In genomic region chr18:79644006-79644665, GRCh38 we compare ENCODE assay signal across 2 cellular contexts.
TF ChIP-seq lines count a peak whose summit lies in the region.

No MANE protein-coding gene starts in this region.

TF ChIP-seq in HEK293, 187 proteins besides CTCF, POLR2A, EP300 and RAD21 (continued from another document):
- TF ChIP-seq ZNF768 (tag by site-specific recombination; IDR thresholded peaks at IDR 0.05) (no peak), ZNF37A (tag by site-specific recombination; IDR thresholded peaks at IDR 0.05) (no peak), ZNF155 (tag by site-specific recombination; IDR thresholded peaks at IDR 0.05) (no peak)

TF ChIP-seq in GM12878, 131 proteins besides CTCF, POLR2A, EP300 and RAD21 (continued from another document and continues in another):
- TF ChIP-seq MLLT1 (IDR thresholded peaks at IDR 0.05) (0 out of 2 replicates have a peak, but pooled peaks have one; percentile 39), RFX5 (IDR thresholded peaks at IDR 0.05; ENCODE audit: low read depth, low read length) (no peak), WRNIP1 (IDR thresholded peaks at IDR 0.05; ENCODE audit: borderline replicate concordance, low read depth, low read length) (no peak), CHD2 (IDR thresholded peaks at IDR 0.05; ENCODE audit: borderline replicate concordance, low read depth, low read length) (peak; percentile 84), IRF5 (IDR thresholded peaks at IDR 0.05; ENCODE audit: borderline replicate concordance) (no peak), RELB (IDR thresholded peaks at IDR 0.05; ENCODE audit: low read depth) (no peak), ZNF384 (IDR thresholded peaks at IDR 0.05; ENCODE audit: borderline replicate concordance, low read depth, low read length) (no peak), CREM (IDR thresholded peaks at IDR 0.05; ENCODE audit: low read depth) (no peak), ATF3 (IDR thresholded peaks at IDR 0.05; ENCODE audit: borderline replicate concordance, extremely low read depth, low read depth, low read length) (no peak), SIN3A (IDR thresholded peaks at IDR 0.05; ENCODE audit: low read depth, low read length) (no peak), REST (IDR thresholded peaks at IDR 0.05; ENCODE audit: low read depth, low read length) (no peak), NFYA (IDR thresholded peaks at IDR 0.05; ENCODE audit: borderline replicate concordance, low read depth, low read length) (no peak), SMAD5 (IDR thresholded peaks at IDR 0.05; ENCODE audit: low read depth) (no peak), NR2C1 (IDR thresholded peaks at IDR 0.05) (peak; percentile 41; the same call in 1 of the 2 replicates), IKZF1 (conservative IDR thresholded peaks at IDR 0.05) (peak; percentile 24; the same call in 1 of the 2 replicates), USF1 (IDR thresholded peaks at IDR 0.05; ENCODE audit: borderline replicate concordance, extremely low read length, insufficient read depth, low read depth, low read length) (no peak), SMC3 (IDR thresholded peaks at IDR 0.05; ENCODE audit: borderline replicate concordance, low read length) (peak; percentile 98), HCFC1 (IDR thresholded peaks at IDR 0.05; ENCODE audit: low read length) (no peak), ATF7 (IDR thresholded peaks at IDR 0.05; ENCODE audit: low read depth) (no peak), ZBTB11 (CRISPR knock-in tag; IDR thresholded peaks at IDR 0.05) (no peak), DPF2 (IDR thresholded peaks at IDR 0.05) (no peak; the same call in 1 of the 2 replicates), SP1 (IDR thresholded peaks at IDR 0.05; ENCODE audit: low read depth, low read length) (no peak), YBX1 (IDR thresholded peaks at IDR 0.05) (no peak), CUX1 (IDR thresholded peaks at IDR 0.05; ENCODE audit: insufficient replicate concordance, low read depth, low read length) (no peak), E2F8 (IDR thresholded peaks at IDR 0.05; ENCODE audit: low read depth, partially characterized antibody) (no peak), IRF4 (IDR thresholded peaks at IDR 0.05; ENCODE audit: low read depth, low read length) (0 out of 2 replicates have a peak, but pooled peaks have one; percentile 27), NBN (IDR thresholded peaks at IDR 0.05) (no peak), BHLHE40 (IDR thresholded peaks at IDR 0.05; ENCODE audit: borderline replicate concordance in 1 of 2, low read depth in 2 of 2, low read length in 1 of 2) (peak; percentile 26 to 73; a peak in 2 of 4 replicates)
